19 cellular contexts compared by ENCODE assay signal in genomic region chr3:189566550-189566949, GRCh38.
DNase-seq lines count a peak whose midpoint lies in the region; ATAC-seq, FAIRE-seq and TF ChIP-seq lines count a peak whose summit lies in the region.
"Had no signal": no experiment of that assay in that cellular context is flagged by ENCODE, and none has a peak within 500 bp of the region (broad histone marks: within the 10 kb centered on the region; RNA-seq: fewer than 3 reads in every experiment).

No MANE protein-coding gene starts in this region.

- H2AFZ ChIP-seq in Loucy (ENCODE audit: low read length) = 0 out of 2 replicates have a peak overlapping the region, but pooled peaks have one; percentile 5
- H2AFZ ChIP-seq: GM23338 had no signal

- H3K4me2 ChIP-seq in Loucy (ENCODE audit: low read depth, low read length, poor library complexity, severe bottlenecking) = no peak overlapping the region
- H3K4me2 ChIP-seq: A549, GM23338 had no signal

- H3K4me3 ChIP-seq in Loucy (ENCODE audit: low read length, poor library complexity, severe bottlenecking) (no peak overlapping the region), epithelial cell of esophagus (ENCODE audit: low read length) (no peak overlapping the region), right lobe of liver (no peak overlapping the region)
- H3K4me3 ChIP-seq: A549, GM23338 had no signal

- no peaks in the 10 kb centered on the region for H3F3A ChIP-seq in Loucy (ENCODE audit: low read depth)

- TF ChIP-seq POLR2A in GM12892 (IDR thresholded peaks at IDR 0.05; ENCODE audit: low read depth, low read length) (no peak), right lobe of liver (IDR thresholded peaks at IDR 0.05) (no peak)

- H3K4me1 ChIP-seq in Loucy (ENCODE audit: insufficient read depth, low read length, poor library complexity, severe bottlenecking) = peaks cover 41% of the 10 kb centered on the region
- peaks cover 0 to 22% (median 8%) of the 10 kb centered on the region in 4 donors for H3K4me1 ChIP-seq in right lobe of liver

- H3K27me3 ChIP-seq in Loucy (ENCODE audit: insufficient read depth, low read length, poor library complexity, severe bottlenecking) = no peaks in the 10 kb centered on the region
- no peaks in the 10 kb centered on the region for H3K27me3 ChIP-seq in right lobe of liver

- intact Hi-C loops in right lobe of liver (cut with DNase I) = no loop called here

- H3K27ac ChIP-seq in right lobe of liver = no peak overlapping the region

- peak; percentile 84 for FAIRE-seq in GM12892 (lab: Jason Lieb, UNC)
- FAIRE-seq: A549 had no signal

- TF ChIP-seq CTCF in Loucy (conservative IDR thresholded peaks at IDR 0.05; ENCODE audit: low read length) (no peak), epithelial cell of esophagus (IDR thresholded peaks at IDR 0.05; ENCODE audit: insufficient read depth, low read depth, low read length, missing control alignments) (no peak), right lobe of liver (IDR thresholded peaks at IDR 0.05) (no peak)

- ATAC-seq in right lobe of liver = peak; percentile 31 to 40 (median 34)
- ATAC-seq in GM21423 (IDR thresholded peaks at IDR 0.05; ENCODE audit: unreplicated experiment) = no peak
- ATAC-seq: A549, GM23338, HCT116 had no signal

- WGBS in right lobe of liver (ENCODE audit: insufficient coverage, low coverage, low lambda C conversion rate, missing lambda C conversion rate) = 14% methylated on average over 2 of the region's 2 CpGs

- no peaks in the 10 kb centered on the region for H4K20me1 ChIP-seq in Loucy (ENCODE audit: insufficient read depth, low read length, poor library complexity, severe bottlenecking)

- H3K9ac ChIP-seq in Loucy (ENCODE audit: low read depth, low read length, poor library complexity, severe bottlenecking) = no peak overlapping the region

- no peaks in the 10 kb centered on the region for H3K36me3 ChIP-seq in Loucy (ENCODE audit: insufficient read depth, low read length)
- H3K36me3 ChIP-seq in right lobe of liver = no peaks in the 10 kb centered on the region

- H3K9me2 ChIP-seq in Loucy (replicated peaks; ENCODE audit: low read depth, low read length) = no peaks in the 10 kb centered on the region

- DNase-seq in GM12892 (ENCODE audit: insufficient read length) (no peak), epithelial cell of esophagus (ENCODE audit: low read depth) (peak; percentile 22), right lobe of liver (no peak), T-helper 9 cell (no peak), SIG-M5 treated with dmso at 0.1 percent for 504 hours (lab: John Stamatoyannopoulos, UW; ENCODE audit: unreplicated experiment) (no peak)
- DNase-seq: 8988T; C1 segment of cervical spinal cord; Calu3; CD4-positive, alpha-beta memory T cell; COR-L47; DMS53; DMS79 treated with DMSO at 0.1 percent for 48 hours; GF-D8; H9 had no signal

- no peaks in the 10 kb centered on the region for H3K9me3 ChIP-seq in Loucy (ENCODE audit: insufficient read depth, low read depth, low read length)
- no peaks in the 10 kb centered on the region for H3K9me3 ChIP-seq in right lobe of liver
- H3K9me3 ChIP-seq: A549 had no signal

- no peaks in the 10 kb centered on the region for H3K79me2 ChIP-seq in Loucy (ENCODE audit: insufficient read depth, low read length)
